In genomic region chr6:31615748-31616147, GRCh38 we compare ENCODE assay signal across 10 cellular contexts. TPM values are rescaled to one million over a fixed set of nuclear protein-coding genes. Genes with fewer than 3 reads are reported as not detected.
DNase-seq lines count a peak whose midpoint lies in the region; ATAC-seq and TF ChIP-seq lines count a peak whose summit lies in the region.
"Had no signal": no experiment of that assay in that cellular context is flagged by ENCODE, and none has a peak within 500 bp of the region (broad histone marks: within the 10 kb centered on the region; RNA-seq: fewer than 3 reads in every experiment).

No MANE protein-coding gene starts in this region.

- H3K4me1 Mint-ChIP-seq in activated naive CD8-positive, alpha-beta T cell treated with anti-CD3 and anti-CD28 coated beads, Interleukin-2, amount 10 ng/mL, durations not matched to agents 7 days and 5 days, result peaks cover 33% of the 10 kb centered on the region

- H3K36me3 ChIP-seq in DOHH2 (ENCODE audit: control insufficient read depth, low read length) (peaks cover under 1% of the 10 kb centered on the region), osteoblast (ENCODE audit: insufficient read depth, low read length) (no peaks in the 10 kb centered on the region)

- H3K27me3 Mint-ChIP-seq in activated naive CD8-positive, alpha-beta T cell treated with anti-CD3 and anti-CD28 coated beads, Interleukin-2, amount 10 ng/mL, durations not matched to agents 7 days and 5 days, result no peaks in the 10 kb centered on the region

- no peak overlapping the region for H2AFZ ChIP-seq in osteoblast (ENCODE audit: low read length)

- DNase-seq in NOMO-1 (lab: John Stamatoyannopoulos, UW; ENCODE audit: unreplicated experiment in 2 of 2), result peak; percentile 91 to 92
- peak; percentile 47 for DNase-seq in activated naive CD8-positive, alpha-beta T cell treated with anti-CD3 and anti-CD28 coated beads, Interleukin-2, amount 10 ng/mL, durations not matched to agents 7 days and 5 days
- peak; percentile 46 for DNase-seq in osteoblast (ENCODE audit: insufficient read length, low spot score, missing footprints)
- no peak for DNase-seq in HEK293T (ENCODE audit: extremely low spot score)
- no peak for DNase-seq in mucosa of gallbladder (ENCODE audit: low spot score)
- DNase-seq: H7, IMR-90 had no signal

- no peaks in the 10 kb centered on the region for H3K9me3 Mint-ChIP-seq in activated naive CD8-positive, alpha-beta T cell treated with anti-CD3 and anti-CD28 coated beads, Interleukin-2, amount 10 ng/mL, durations not matched to agents 7 days and 5 days

- no peaks in the 10 kb centered on the region for H3K27me3 ChIP-seq in DOHH2 (ENCODE audit: control insufficient read depth, low read length)
- no peaks in the 10 kb centered on the region for H3K27me3 ChIP-seq in osteoblast (ENCODE audit: insufficient read depth, low read length)

- H3K4me1 ChIP-seq in DOHH2 (ENCODE audit: control insufficient read depth, low read length) (peaks cover 38% of the 10 kb centered on the region), osteoblast (ENCODE audit: insufficient read depth, low read length) (peaks cover 3% of the 10 kb centered on the region)

- no peak for TF ChIP-seq CTCF in DOHH2 (IDR thresholded peaks at IDR 0.05; ENCODE audit: low read depth, low read length, poor library complexity, severe bottlenecking)
- TF ChIP-seq CTCF in osteoblast (IDR thresholded peaks at IDR 0.05; ENCODE audit: extremely low read depth, low read depth, low read length), result no peak

- peaks cover 22% of the 10 kb centered on the region for H3F3A ChIP-seq in DOHH2 (ENCODE audit: control insufficient read depth, insufficient read depth)

- peak overlapping the region; percentile 93 for H3K4me2 ChIP-seq in DOHH2 (ENCODE audit: low read length)
- H3K4me2 ChIP-seq in osteoblast (ENCODE audit: insufficient read depth, low read length), result no peak overlapping the region

- H3K36me3 Mint-ChIP-seq in activated naive CD8-positive, alpha-beta T cell treated with anti-CD3 and anti-CD28 coated beads, Interleukin-2, amount 10 ng/mL, durations not matched to agents 7 days and 5 days, result peaks cover 9% of the 10 kb centered on the region

- ATAC-seq in activated naive CD8-positive, alpha-beta T cell treated with anti-CD3 and anti-CD28 coated beads, Interleukin-2, amount 10 ng/mL, durations not matched to agents 7 days and 5 days (ENCODE audit: low read depth), result no peak
- ATAC-seq in HG02623 (IDR thresholded peaks at IDR 0.05; ENCODE audit: unreplicated experiment), result no peak
- no peak for ATAC-seq in SK-N-SH treated with all-trans-retinoic acid at 6 μM for 48 hours

- peaks cover 12% of the 10 kb centered on the region for H3K79me2 ChIP-seq in DOHH2 (ENCODE audit: control insufficient read depth, low read length)
- peaks cover 2% of the 10 kb centered on the region for H3K79me2 ChIP-seq in osteoblast (ENCODE audit: insufficient read depth, low read length)

- H3K27ac ChIP-seq in DOHH2 (ENCODE audit: low read depth, low read length), result peak overlapping the region; percentile 71
- no peak overlapping the region for H3K27ac ChIP-seq in osteoblast (ENCODE audit: low read depth, low read length)

- CTCF ChIA-PET in HEK293T (lab: Yijun Ruan, JAX), result no interaction called here

- H3K4me3 ChIP-seq in DOHH2 (ENCODE audit: low read length), result peak overlapping the region; percentile 81
- H3K4me3 ChIP-seq in osteoblast (ENCODE audit: insufficient read depth, low read length), result no peak overlapping the region

- peak overlapping the region; percentile 94 for H3K4me3 Mint-ChIP-seq in activated naive CD8-positive, alpha-beta T cell treated with anti-CD3 and anti-CD28 coated beads, Interleukin-2, amount 10 ng/mL, durations not matched to agents 7 days and 5 days

- POLR2A ChIA-PET in activated naive CD8-positive, alpha-beta T cell treated with anti-CD3 and anti-CD28 coated beads, Interleukin-2, amount 10 ng/mL, durations not matched to agents 7 days and 5 days (lab: Charles Lee), result interaction anchor here (0.5 to 2.6 kb wide), 3 partner anchors 17 to 224 kb away, joined by 3 to 12 read pairs (median 4); no protein-coding TSS in a partner anchor
- POLR2A ChIA-PET in HEK293T (lab: Yijun Ruan, JAX), result interaction anchor here (1.0 to 2.0 kb wide), 3 partner anchors 37 to 49 kb away, joined by 3 to 6 read pairs (median 3); partner anchors contain the start of genes BAG6 and GPANK1

- peak overlapping the region; percentile 95 for H3K27ac Mint-ChIP-seq in activated naive CD8-positive, alpha-beta T cell treated with anti-CD3 and anti-CD28 coated beads, Interleukin-2, amount 10 ng/mL, durations not matched to agents 7 days and 5 days

- H4K20me1 ChIP-seq in DOHH2 (ENCODE audit: control insufficient read depth, insufficient read depth, low read depth, low read length) (no peaks in the 10 kb centered on the region), osteoblast (ENCODE audit: insufficient read depth, low read length) (no peaks in the 10 kb centered on the region)

- no peaks in the 10 kb centered on the region for H3K9me2 ChIP-seq in DOHH2 (replicated peaks; ENCODE audit: control insufficient read depth, low read length)

- H3K9me3 ChIP-seq in DOHH2 (ENCODE audit: control insufficient read depth, insufficient read depth, low read length), result no peaks in the 10 kb centered on the region
- no peaks in the 10 kb centered on the region for H3K9me3 ChIP-seq in osteoblast (ENCODE audit: low read depth, low read length)

TF ChIP-seq in HEK293T, 16 proteins besides CTCF, POLR2A, EP300 and RAD21:
- TF ChIP-seq FOXM1 (IDR thresholded peaks at IDR 0.05; ENCODE audit: borderline replicate concordance), result no peak
- TF ChIP-seq FOXA1 (IDR thresholded peaks at IDR 0.05), result no peak
- no peak for TF ChIP-seq FOXK2 (IDR thresholded peaks at IDR 0.05)
- TF ChIP-seq NFRKB (IDR thresholded peaks at IDR 0.05), result no peak
- TF ChIP-seq ARNT (IDR thresholded peaks at IDR 0.05), result no peak
- TF ChIP-seq LEF1 (IDR thresholded peaks at IDR 0.05; ENCODE audit: borderline replicate concordance), result no peak
- no peak for TF ChIP-seq ZNF384 (IDR thresholded peaks at IDR 0.05)
- TF ChIP-seq BHLHE40 (IDR thresholded peaks at IDR 0.05; ENCODE audit: borderline replicate concordance), result no peak
- no peak for TF ChIP-seq PKNOX1 (IDR thresholded peaks at IDR 0.05)
- TF ChIP-seq HDGF (IDR thresholded peaks at IDR 0.05; ENCODE audit: borderline replicate concordance), result no peak

TF ChIP-seq in SK-N-SH treated with all-trans-retinoic acid at 6 μM for 48 hours, 23 proteins besides CTCF, POLR2A, EP300 and RAD21:
- TF ChIP-seq CSRNP3 (CRISPR knock-in tag; IDR thresholded peaks at IDR 0.05) (no peak), TCF4 (CRISPR knock-in tag; IDR thresholded peaks at IDR 0.05; ENCODE audit: borderline replicate concordance) (no peak), ZFP3 (CRISPR knock-in tag; IDR thresholded peaks at IDR 0.05) (no peak), BACH2 (CRISPR knock-in tag; IDR thresholded peaks at IDR 0.05; ENCODE audit: borderline replicate concordance) (no peak), ZNF70 (CRISPR knock-in tag; IDR thresholded peaks at IDR 0.05) (no peak), GLIS3 (CRISPR knock-in tag; IDR thresholded peaks at IDR 0.05) (no peak)
TF ChIP-seq in SK-N-SH treated with all-trans-retinoic acid at 6 μM for 48 hours: peak in this region for 0.

RNA-seq across cellular contexts. Expression of gene AIF1, which starts 0.7 kb away (rescaled TPM):
- total RNA-seq in activated naive CD8-positive, alpha-beta T cell treated with anti-CD3 and anti-CD28 coated beads, Interleukin-2, amount 10 ng/mL, durations not matched to agents 7 days and 5 days, result 100 to 1,000 TPM; 117 to 118 TPM
- total RNA-seq in osteoblast, result 0.36 TPM in 1 of 2 replicates, not detected in the other
- total RNA-seq in mucosa of gallbladder, result 26.8 TPM
- total RNA-seq: IMR-90 had no signal

RNA-seq across cellular contexts. Expression of gene PRRC2A, which starts 4.8 kb away (rescaled TPM):
- 100 to 1,000 TPM; 257 to 278 TPM for total RNA-seq in activated naive CD8-positive, alpha-beta T cell treated with anti-CD3 and anti-CD28 coated beads, Interleukin-2, amount 10 ng/mL, durations not matched to agents 7 days and 5 days
- total RNA-seq in osteoblast, result 49.2 and 52.2 TPM in 2 replicates
- total RNA-seq in mucosa of gallbladder, result 162 TPM

RNA-seq across cellular contexts. Expression of gene NCR3, which starts 22.9 kb away (rescaled TPM):
- total RNA-seq in activated naive CD8-positive, alpha-beta T cell treated with anti-CD3 and anti-CD28 coated beads, Interleukin-2, amount 10 ng/mL, durations not matched to agents 7 days and 5 days, result 10 to 100 TPM; 69.7 to 70.0 TPM
- not detected in 2 replicates for total RNA-seq in osteoblast
- not detected for total RNA-seq in mucosa of gallbladder
- total RNA-seq: H7, IMR-90 had no signal

RNA-seq across cellular contexts. Expression of gene LST1, which starts 29.7 kb away (rescaled TPM):
- 100 to 1,000 TPM in 1 of 2 experiments, 10 to 100 TPM in 1; 91.8 to 105 TPM for total RNA-seq in activated naive CD8-positive, alpha-beta T cell treated with anti-CD3 and anti-CD28 coated beads, Interleukin-2, amount 10 ng/mL, durations not matched to agents 7 days and 5 days
- total RNA-seq in osteoblast (0.29 TPM in 1 of 2 replicates, not detected in the other), mucosa of gallbladder (18.4 TPM)
- total RNA-seq: H7, IMR-90 had no signal

RNA-seq across cellular contexts. Expression of gene LTB, which starts 33.5 kb away (rescaled TPM):
- 100 to 1,000 TPM; 426 to 431 TPM for total RNA-seq in activated naive CD8-positive, alpha-beta T cell treated with anti-CD3 and anti-CD28 coated beads, Interleukin-2, amount 10 ng/mL, durations not matched to agents 7 days and 5 days
- total RNA-seq in osteoblast (0.29 TPM in 1 of 2 replicates, not detected in the other), mucosa of gallbladder (4.9 TPM)
- total RNA-seq: IMR-90 had no signal

Comparison
In these comparisons a context has a peak if more than half of its experiments do, and no peak if none do; other contexts are left out.
1. DNase-seq: peak in NOMO-1 (2 of 2), activated naive CD8-positive, alpha-beta T cell treated with anti-CD3 and anti-CD28 coated beads, Interleukin-2, amount 10 ng/mL, durations not matched to agents 7 days and 5 days (single experiment) and osteoblast (single experiment); none in HEK293T (single experiment) and mucosa of gallbladder (single experiment).
2. RNA of gene AIF1, which starts 0.7 kb away (total RNA-seq): 117 to 118 TPM in activated naive CD8-positive, alpha-beta T cell treated with anti-CD3 and anti-CD28 coated beads, Interleukin-2, amount 10 ng/mL, durations not matched to agents 7 days and 5 days and 26.8 TPM in mucosa of gallbladder (single experiment); 0.36 TPM in osteoblast; every median in the first group is over 10 times any median in the second.
3. RNA of gene NCR3, which starts 22.9 kb away (total RNA-seq): 69.7 to 70.0 TPM in activated naive CD8-positive, alpha-beta T cell treated with anti-CD3 and anti-CD28 coated beads, Interleukin-2, amount 10 ng/mL, durations not matched to agents 7 days and 5 days; not detected in mucosa of gallbladder (single experiment) and not detected in osteoblast; every median in the first group is over 10 times any median in the second.